In genomic region chr1:51392241-51392640, GRCh38 we compare ENCODE assay signal across 35 cellular contexts.
A peak's percentile ranks its signal among the peaks of the same experiment; 100 is the strongest.
DNase-seq lines count a peak whose midpoint lies in the region; ATAC-seq, FAIRE-seq and TF ChIP-seq lines count a peak whose summit lies in the region.
"Had no signal": no experiment of that assay in that cellular context is flagged by ENCODE, and none has a peak within 500 bp of the region (broad histone marks: within the 10 kb centered on the region; RNA-seq: fewer than 3 reads in every experiment).

No MANE protein-coding gene starts in this region.

- peaks cover 18% of the 10 kb centered on the region for H3F3A ChIP-seq in SK-N-SH (replicated peaks; ENCODE audit: insufficient read depth)

- CTCF ChIA-PET in SK-N-SH (lab: Yijun Ruan, JAX): no interaction called here
- CTCF ChIA-PET in GM12878 (lab: Yijun Ruan, JAX): no interaction called here
- CTCF ChIA-PET in CD8-positive, alpha-beta T cell (lab: Charles Lee): no interaction called here

- intact Hi-C loops in GM12878 (cut with micrococcal nuclease; ENCODE audit: unreplicated experiment): no loop called here
- intact Hi-C loops in upper lobe of right lung (cut with DNase I): no loop called here
- intact Hi-C loops in CD8-positive, alpha-beta T cell (cut with DNase I, micrococcal nuclease): no loop called here

- TF ChIP-seq POLR2A in GM12878 (IDR thresholded peaks at IDR 0.05; ENCODE audit: low read depth, low read length): no peak

- no peaks in the 10 kb centered on the region for H3K4me1 ChIP-seq in SK-N-SH (ENCODE audit: control insufficient read depth in 1 of 2, insufficient read depth in 2 of 2, low read depth in 1 of 2, low read length in 1 of 2)
- H3K4me1 ChIP-seq in astrocyte (ENCODE audit: insufficient read depth, low read length): no peaks in the 10 kb centered on the region
- H3K4me1 ChIP-seq in GM12878 (ENCODE audit: control insufficient read depth, insufficient read depth, low read length): no peaks in the 10 kb centered on the region
- H3K4me1 ChIP-seq in upper lobe of right lung: no peaks in the 10 kb centered on the region
- H3K4me1 ChIP-seq in CD8-positive, alpha-beta T cell (ENCODE audit: insufficient read depth, low read length): no peaks in the 10 kb centered on the region
- H3K4me1 ChIP-seq: A549; BE2C; BLaER1; BLaER1 treated with 17β-estradiol and CSF1 and Interleukin-3, amounts not matched to agents 10 nM and 100 nM; Caco-2 had no signal

- H3K4me2 ChIP-seq in SK-N-SH (no peak overlapping the region), astrocyte (ENCODE audit: low read length) (no peak overlapping the region), GM12878 (ENCODE audit: control insufficient read depth, insufficient read depth) (no peak overlapping the region)
- H3K4me2 ChIP-seq: A549; BLaER1; BLaER1 treated with 17β-estradiol and CSF1 and Interleukin-3, amounts not matched to agents 10 nM and 100 nM had no signal

- POLR2A ChIA-PET in SK-N-SH (lab: Yijun Ruan, JAX) (no interaction called here), GM12878 (lab: Charles Lee) (no interaction called here)
- POLR2A ChIA-PET in CD8-positive, alpha-beta T cell (lab: Charles Lee): no interaction called here

- H2AFZ ChIP-seq in SK-N-SH (ENCODE audit: low read depth) (no peak overlapping the region), astrocyte (ENCODE audit: low read depth, low read length) (no peak overlapping the region), GM12878 (ENCODE audit: control insufficient read depth, low read depth, low read length) (no peak overlapping the region)

- no peak overlapping the region for H3K9ac ChIP-seq in SK-N-SH
- no peak overlapping the region for H3K9ac ChIP-seq in astrocyte (ENCODE audit: low read length)
- H3K9ac ChIP-seq in GM12878 (ENCODE audit: control insufficient read depth, insufficient read depth, low read length): no peak overlapping the region
- H3K9ac ChIP-seq: BLaER1; BLaER1 treated with 17β-estradiol and CSF1 and Interleukin-3, amounts not matched to agents 10 nM and 100 nM had no signal

- H3K36me3 Mint-ChIP-seq in astrocyte (ENCODE audit: low read depth, unreplicated experiment): peaks cover 23% of the 10 kb centered on the region
- peaks cover 30% of the 10 kb centered on the region for H3K36me3 Mint-ChIP-seq in central memory CD8-positive, alpha-beta T cell (ENCODE audit: insufficient read depth)
- H3K36me3 Mint-ChIP-seq in osteocyte (ENCODE audit: unreplicated experiment): peaks cover 37% of the 10 kb centered on the region
- peaks cover 71% of the 10 kb centered on the region for H3K36me3 Mint-ChIP-seq in CD8-positive, alpha-beta T cell

- H3K9me3 Mint-ChIP-seq in astrocyte (ENCODE audit: unreplicated experiment) (peaks cover 2% of the 10 kb centered on the region), osteocyte (ENCODE audit: unreplicated experiment) (no peaks in the 10 kb centered on the region)
- H3K9me3 Mint-ChIP-seq in central memory CD8-positive, alpha-beta T cell: no peaks in the 10 kb centered on the region
- no peaks in the 10 kb centered on the region for H3K9me3 Mint-ChIP-seq in CD8-positive, alpha-beta T cell
- H3K9me3 Mint-ChIP-seq: CD4-positive, alpha-beta T cell; CD8-positive, alpha-beta memory T cell had no signal

- no peaks in the 10 kb centered on the region for H3K9me3 ChIP-seq in SK-N-SH
- H3K9me3 ChIP-seq in astrocyte (ENCODE audit: insufficient read depth, low read depth, low read length): no peaks in the 10 kb centered on the region
- no peaks in the 10 kb centered on the region for H3K9me3 ChIP-seq in GM12878 (replicated peaks; ENCODE audit: control insufficient read depth, insufficient read depth, low read length)
- no peaks in the 10 kb centered on the region for H3K9me3 ChIP-seq in upper lobe of right lung
- no peaks in the 10 kb centered on the region for H3K9me3 ChIP-seq in CD8-positive, alpha-beta T cell (ENCODE audit: low read length)
- H3K9me3 ChIP-seq: A549, BE2C, BLaER1, Caco-2 had no signal

- H3K27me3 ChIP-seq in SK-N-SH (ENCODE audit: insufficient read depth) (no peaks in the 10 kb centered on the region), astrocyte (ENCODE audit: insufficient read depth, low read length) (no peaks in the 10 kb centered on the region), GM12878 (replicated peaks in 1 of 2; ENCODE audit: control insufficient read depth in 2 of 2, insufficient read depth in 2 of 2, low read length in 1 of 2) (no peaks in the 10 kb centered on the region), upper lobe of right lung (no peaks in the 10 kb centered on the region)
- H3K27me3 ChIP-seq in CD8-positive, alpha-beta T cell (ENCODE audit: insufficient read depth, low read length): no peaks in the 10 kb centered on the region
- H3K27me3 ChIP-seq: BE2C; BLaER1; BLaER1 treated with 17β-estradiol and CSF1 and Interleukin-3, amounts not matched to agents 10 nM and 100 nM had no signal

- no peaks in the 10 kb centered on the region for H3K27me3 Mint-ChIP-seq in astrocyte (ENCODE audit: low read depth, unreplicated experiment)
- H3K27me3 Mint-ChIP-seq in central memory CD8-positive, alpha-beta T cell: no peaks in the 10 kb centered on the region
- H3K27me3 Mint-ChIP-seq in osteocyte (ENCODE audit: unreplicated experiment): no peaks in the 10 kb centered on the region
- H3K27me3 Mint-ChIP-seq in CD8-positive, alpha-beta T cell (ENCODE audit: low read depth): no peaks in the 10 kb centered on the region
- H3K27me3 Mint-ChIP-seq: B cell; CD4-positive, alpha-beta memory T cell; CD4-positive, alpha-beta T cell; CD4-positive, CD25-positive, alpha-beta regulatory T cell; CD8-positive, alpha-beta memory T cell had no signal

- H3K79me2 ChIP-seq in SK-N-SH (ENCODE audit: insufficient read depth): peaks cover 13% of the 10 kb centered on the region; the same call in 1 of the 2 replicates
- no peaks in the 10 kb centered on the region for H3K79me2 ChIP-seq in astrocyte (ENCODE audit: insufficient read depth, low read length)
- no peaks in the 10 kb centered on the region for H3K79me2 ChIP-seq in GM12878 (ENCODE audit: control insufficient read depth, insufficient read depth, low read length)

- TSS peak; percentile 10 for BruUV-seq in GM12878 (replicated peaks; lab: Mats Ljungman, UMichigan)

- H3K27ac ChIP-seq in SK-N-SH (ENCODE audit: low read depth in 2 of 2, low read length in 1 of 2) (no peak overlapping the region), astrocyte (ENCODE audit: low read depth, low read length) (no peak overlapping the region), GM12878 (ENCODE audit: control insufficient read depth, insufficient read depth) (no peak overlapping the region), upper lobe of right lung (no peak overlapping the region)
- H3K27ac ChIP-seq in CD8-positive, alpha-beta T cell (ENCODE audit: low read depth, low read length): no peak overlapping the region
- H3K27ac ChIP-seq: 22Rv1; A549; BLaER1; BLaER1 treated with 17β-estradiol and CSF1 and Interleukin-3, amounts not matched to agents 10 nM and 100 nM; C4-2B had no signal

- H3K4me3 ChIP-seq in SK-N-SH (ENCODE audit: low read depth in 2 of 2, low read length in 1 of 2): no peak overlapping the region
- no peak overlapping the region for H3K4me3 ChIP-seq in astrocyte (ENCODE audit: insufficient read depth, low read depth, low read length)
- H3K4me3 ChIP-seq in GM12878: no peak overlapping the region
- H3K4me3 ChIP-seq in upper lobe of right lung: no peak overlapping the region
- H3K4me3 ChIP-seq in CD8-positive, alpha-beta T cell (ENCODE audit: low read depth, low read length): no peak overlapping the region
- H3K4me3 ChIP-seq: A549; BLaER1; BLaER1 treated with 17β-estradiol and CSF1 and Interleukin-3, amounts not matched to agents 10 nM and 100 nM had no signal

- H3K27ac Mint-ChIP-seq in astrocyte (ENCODE audit: unreplicated experiment) (no peak overlapping the region), osteocyte (ENCODE audit: unreplicated experiment) (no peak overlapping the region)
- H3K27ac Mint-ChIP-seq in central memory CD8-positive, alpha-beta T cell (ENCODE audit: low read depth): peak overlapping the region; percentile 4
- no peak overlapping the region for H3K27ac Mint-ChIP-seq in CD8-positive, alpha-beta T cell
- H3K27ac Mint-ChIP-seq: B cell; CD14-positive monocyte; CD4-positive, alpha-beta T cell had no signal

- H4K20me1 ChIP-seq in SK-N-SH (ENCODE audit: insufficient read depth): no peaks in the 10 kb centered on the region; the same call in 1 of the 2 replicates
- no peaks in the 10 kb centered on the region for H4K20me1 ChIP-seq in astrocyte (ENCODE audit: insufficient read depth, low read length)
- no peaks in the 10 kb centered on the region for H4K20me1 ChIP-seq in GM12878 (ENCODE audit: control insufficient read depth, insufficient read depth)
- H4K20me1 ChIP-seq: BLaER1 had no signal

- TF ChIP-seq RAD21 in SK-N-SH (IDR thresholded peaks at IDR 0.05; ENCODE audit: low read length) (no peak), GM12878 (IDR thresholded peaks at IDR 0.05; ENCODE audit: insufficient read depth, low read depth, low read length) (no peak)

- 97% methylated on average over 1 of the region's 1 CpG for WGBS in SK-N-SH (ENCODE audit: low lambda C conversion rate)
- WGBS in GM12878 (ENCODE audit: insufficient coverage, insufficient replicate concordance, low lambda C conversion rate, missing lambda C conversion rate): 89% methylated on average over 1 of the region's 1 CpG

- peaks cover 34 to 48% of the 10 kb centered on the region in 2 experiments for H3K36me3 ChIP-seq in SK-N-SH (replicated peaks in 1 of 2; ENCODE audit: control insufficient read depth in 1 of 2, insufficient read depth in 2 of 2, low read length in 1 of 2)
- H3K36me3 ChIP-seq in astrocyte (ENCODE audit: insufficient read depth, low read length): peaks cover 3% of the 10 kb centered on the region
- peaks cover 0 to 13% of the 10 kb centered on the region in 2 experiments for H3K36me3 ChIP-seq in GM12878 (ENCODE audit: control insufficient read depth in 2 of 2, insufficient read depth in 2 of 2, low read length in 1 of 2)
- H3K36me3 ChIP-seq in upper lobe of right lung: peaks cover 51% of the 10 kb centered on the region
- peaks cover 10% of the 10 kb centered on the region for H3K36me3 ChIP-seq in CD8-positive, alpha-beta T cell (ENCODE audit: insufficient read depth, low read length)
- H3K36me3 ChIP-seq: BE2C had no signal

- no peak for TF ChIP-seq CTCF in SK-N-SH (IDR thresholded peaks at IDR 0.05)
- TF ChIP-seq CTCF in astrocyte (IDR thresholded peaks at IDR 0.05; ENCODE audit: insufficient read depth, low read depth, low read length): no peak
- no peak for TF ChIP-seq CTCF in GM12878 (IDR thresholded peaks at IDR 0.05 in 2 of 3, conservative IDR thresholded peaks at IDR 0.05 in 1 of 3; ENCODE audit: control insufficient read depth in 2 of 3, extremely low read depth in 1 of 3, insufficient read depth in 1 of 3, low read depth in 3 of 3, low read length in 3 of 3)
- TF ChIP-seq CTCF in upper lobe of right lung (IDR thresholded peaks at IDR 0.05): no peak
- no peak for TF ChIP-seq CTCF in osteocyte (IDR thresholded peaks at IDR 0.05)
- no peak for TF ChIP-seq CTCF in CD8-positive, alpha-beta T cell (IDR thresholded peaks at IDR 0.05)

- DNase-seq in SK-N-SH (no peak), astrocyte (ENCODE audit: low read depth) (no peak), GM12878 (ENCODE audit: low read depth, low spot score) (no peak), upper lobe of right lung (no peak), osteocyte (ENCODE audit: extremely low spot score, unreplicated experiment) (no peak)
- no peak for DNase-seq in central memory CD8-positive, alpha-beta T cell (ENCODE audit: low spot score in 2 of 2)
- DNase-seq in CD8-positive, alpha-beta T cell: no peak
- DNase-seq: 8988T; ACHN; AML-193; BE2C; C1 segment of cervical spinal cord; Caco-2; Calu3; CD4-positive, alpha-beta memory T cell; CD4-positive, alpha-beta T cell; CD4-positive, CD25-positive, alpha-beta regulatory T cell; CD8-positive, alpha-beta memory T cell; COR-L47; DMS 273 treated with DMSO at 0.1 percent for 48 hours; DMS153; DMS53; DMS79; DMS79 treated with DMSO at 0.1 percent for 48 hours; DND-41; EL had no signal

- in situ Hi-C loops in GM12878 (cut with MboI): no loop called here

- H3K4me1 Mint-ChIP-seq in astrocyte (ENCODE audit: low read depth, unreplicated experiment) (no peaks in the 10 kb centered on the region), osteocyte (ENCODE audit: unreplicated experiment) (no peaks in the 10 kb centered on the region)
- H3K4me1 Mint-ChIP-seq in central memory CD8-positive, alpha-beta T cell: peaks cover 10% of the 10 kb centered on the region
- no peaks in the 10 kb centered on the region for H3K4me1 Mint-ChIP-seq in CD8-positive, alpha-beta T cell (ENCODE audit: low read depth)
- H3K4me1 Mint-ChIP-seq: B cell, CD14-positive monocyte had no signal

- RAD21 ChIA-PET in GM12878 (lab: Charles Lee; ENCODE audit: unreplicated experiment): no interaction called here

- SMC1A ChIA-PET in GM12878 (lab: Charles Lee; ENCODE audit: uncharacterized antibody, unreplicated experiment): no interaction called here

- no peak for TF ChIP-seq EP300 in SK-N-SH (IDR thresholded peaks at IDR 0.05; ENCODE audit: borderline replicate concordance in 1 of 2, low read depth in 1 of 2, low read length in 1 of 2)
- no peak for TF ChIP-seq EP300 in GM12878 (IDR thresholded peaks at IDR 0.05; ENCODE audit: borderline replicate concordance in 1 of 2, control insufficient read depth in 1 of 2, low read depth in 2 of 2, low read length in 2 of 2)

- no peak for ATAC-seq in SK-N-SH treated with all-trans-retinoic acid at 6 μM for 48 hours
- ATAC-seq in GM12878: no peak
- no peak for ATAC-seq in central memory CD8-positive, alpha-beta T cell (replicated peaks; ENCODE audit: extremely low read depth, poor library complexity, severe bottlenecking)
- no peak for ATAC-seq in upper lobe of right lung
- no peak for ATAC-seq in CD8-positive, alpha-beta T cell
- ATAC-seq: A549 had no signal

- peak; percentile 29 for FAIRE-seq in astrocyte (lab: Jason Lieb, UNC)
- no peak for FAIRE-seq in GM12878 (lab: Jason Lieb, UNC)
- FAIRE-seq: A204.1, A549 had no signal

- no peaks in the 10 kb centered on the region for H3K9me2 ChIP-seq in SK-N-SH

- H3K4me3 Mint-ChIP-seq in astrocyte (ENCODE audit: unreplicated experiment) (no peak overlapping the region), osteocyte (ENCODE audit: unreplicated experiment) (no peak overlapping the region)
- H3K4me3 Mint-ChIP-seq in central memory CD8-positive, alpha-beta T cell: no peak overlapping the region
- H3K4me3 Mint-ChIP-seq in CD8-positive, alpha-beta T cell: no peak overlapping the region
- H3K4me3 Mint-ChIP-seq: B cell; CD14-positive monocyte; CD4-positive, alpha-beta T cell; CD4-positive, CD25-positive, alpha-beta regulatory T cell; CD8-positive, alpha-beta memory T cell had no signal
